Comparison of ENCODE assay signal across 8 cellular contexts in genomic region chr11:75280227-75280671, GRCh38. TPM values are rescaled to one million over a fixed set of nuclear protein-coding genes. Genes with fewer than 3 reads are reported as not detected.
DNase-seq lines count a peak whose midpoint lies in the region; ATAC-seq and TF ChIP-seq lines count a peak whose summit lies in the region.

No MANE protein-coding gene starts in this region.

- peak; percentile 60 to 74 for ATAC-seq in activated T-cell treated with anti-CD3 and anti-CD28 coated beads, Interleukin-2, amount 50 U/mL, for 4 hours
- peak; percentile 62 to 74 (median 74) for ATAC-seq in natural killer cell
- no peak for ATAC-seq in HG03520 (IDR thresholded peaks at IDR 0.05; ENCODE audit: unreplicated experiment)

- peaks cover 38% of the 10 kb centered on the region for H3K4me1 Mint-ChIP-seq in activated T-cell treated with anti-CD3 and anti-CD28 coated beads, Interleukin-2, amount 50 U/mL, for 4 hours (ENCODE audit: low read depth)
- H3K4me1 Mint-ChIP-seq in natural killer cell = peaks cover 38 to 40% of the 10 kb centered on the region in 2 donors

- intact Hi-C loops in natural killer cell (cut with micrococcal nuclease) = loop anchor here (1.0 to 5.0 kb wide), 4 partner anchors 47 to 253 kb away; no protein-coding TSS in a partner anchor

- no peaks in the 10 kb centered on the region for H3K27me3 Mint-ChIP-seq in activated T-cell treated with anti-CD3 and anti-CD28 coated beads, Interleukin-2, amount 50 U/mL, for 4 hours (ENCODE audit: low read depth)
- no peaks in the 10 kb centered on the region for H3K27me3 Mint-ChIP-seq in natural killer cell (ENCODE audit: low read depth in 2 of 2)

- H3K9me3 Mint-ChIP-seq in activated T-cell treated with anti-CD3 and anti-CD28 coated beads, Interleukin-2, amount 50 U/mL, for 4 hours = no peaks in the 10 kb centered on the region
- no peaks in the 10 kb centered on the region for H3K9me3 Mint-ChIP-seq in natural killer cell

- peak; percentile 93 for TF ChIP-seq CTCF in natural killer cell (IDR thresholded peaks at IDR 0.05)

- H3K27ac Mint-ChIP-seq in natural killer cell = peak overlapping the region; percentile 24 to 74

- H3K36me3 Mint-ChIP-seq in activated T-cell treated with anti-CD3 and anti-CD28 coated beads, Interleukin-2, amount 50 U/mL, for 4 hours (ENCODE audit: insufficient read depth) = peaks cover 13% of the 10 kb centered on the region
- no peaks in the 10 kb centered on the region for H3K36me3 Mint-ChIP-seq in natural killer cell

- DNase-seq in DMS53 (lab: John Stamatoyannopoulos, UW) (peak; percentile 98), HuH-7 (ENCODE audit: low spot score) (peak; percentile 90), fibroblast of gingiva (ENCODE audit: low read depth) (peak; percentile 46), natural killer cell (peak; percentile 73)
- DNase-seq in activated T-cell treated with anti-CD3 and anti-CD28 coated beads, Interleukin-2, amount 50 U/mL, for 4 hours = peak; percentile 74
- peak; percentile 20 to 41 for DNase-seq in stimulated activated CD8-positive, alpha-beta memory T cell treated with anti-CD3 and anti-CD28 coated beads, Interleukin-7, amount 100 ng/mL, for 48 hours (ENCODE audit: extremely low read depth in 1 of 2, low read depth in 1 of 2)

- no peak overlapping the region for H3K4me3 Mint-ChIP-seq in activated T-cell treated with anti-CD3 and anti-CD28 coated beads, Interleukin-2, amount 50 U/mL, for 4 hours
- H3K4me3 Mint-ChIP-seq in natural killer cell = no peak overlapping the region

TF ChIP-seq in PFSK-1, 5 proteins besides CTCF, POLR2A, EP300 and RAD21:
- no peak for TF ChIP-seq SIN3A (IDR thresholded peaks at IDR 0.05; ENCODE audit: borderline replicate concordance, insufficient read depth, low read length)
- TF ChIP-seq TAF1 (IDR thresholded peaks at IDR 0.05; ENCODE audit: borderline replicate concordance, insufficient read depth, low read length) = no peak
- TF ChIP-seq REST (IDR thresholded peaks at IDR 0.05; ENCODE audit: insufficient read depth in 1 of 2, low read depth in 2 of 2, low read length in 2 of 2) = no peak
- TF ChIP-seq FOXP2 (optimal IDR thresholded peaks at IDR 0.05; ENCODE audit: borderline replicate concordance, extremely low read depth, extremely low read length, insufficient read depth) = peak; percentile 50

RNA-seq across cellular contexts. Expression of gene TPBGL, which starts 39.7 kb away (rescaled TPM):
- polyA plus RNA-seq in PFSK-1 (2012; ENCODE audit: insufficient read length, low read depth) = 0.29 TPM
- under 1 TPM; 0.22 to 0.47 (median 0.40) TPM for total RNA-seq in activated T-cell treated with anti-CD3 and anti-CD28 coated beads, Interleukin-2, amount 50 U/mL, for 4 hours
- total RNA-seq in natural killer cell = under 1 TPM; 0.34 to 0.75 (median 0.45) TPM

Comparison
In these comparisons a context has a peak if more than half of its experiments do, and no peak if none do; other contexts are left out.
1. DNase-seq: peak in every context shown above with its lines; median percentile 98 in DMS53; 90 in HuH-7; 74 in activated T-cell treated with anti-CD3 and anti-CD28 coated beads, Interleukin-2, amount 50 U/mL, for 4 hours; 73 in natural killer cell; 46 in fibroblast of gingiva; 30 in stimulated activated CD8-positive, alpha-beta memory T cell treated with anti-CD3 and anti-CD28 coated beads, Interleukin-7, amount 100 ng/mL, for 48 hours.